ENCODE assay signal across 23 cellular contexts in the genomic region with DNA sequence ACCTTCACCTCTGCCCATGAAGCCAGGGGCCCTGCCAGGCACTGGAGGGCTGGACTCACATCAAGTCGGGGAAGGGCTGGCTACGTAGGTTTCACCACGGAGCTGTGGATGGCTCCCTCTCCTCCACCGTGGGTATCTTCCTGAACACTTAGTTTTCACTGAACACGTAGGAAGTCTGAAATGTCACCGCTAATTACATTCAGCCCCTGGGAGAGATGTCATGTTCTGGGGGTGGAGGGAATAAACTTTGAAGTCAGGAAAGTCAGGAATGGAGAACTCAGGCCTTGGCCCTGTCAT. TPM values are rescaled to one million over a fixed set of nuclear protein-coding genes. Genes with fewer than 3 reads are reported as not detected.
DNase-seq lines count a peak whose midpoint lies in the region; ATAC-seq, FAIRE-seq and TF ChIP-seq lines count a peak whose summit lies in the region.
"Had no signal": no experiment of that assay in that cellular context is flagged by ENCODE, and none has a peak within 500 bp of the region (broad histone marks: within the 10 kb centered on the region; RNA-seq: fewer than 3 reads in every experiment).

No MANE protein-coding gene starts in this region.

- no peaks in the 10 kb centered on the region for H3K4me1 Mint-ChIP-seq in activated T-cell treated with anti-CD3 and anti-CD28 coated beads, Interleukin-2, amount 50 U/mL, for 4 hours (ENCODE audit: low read depth)
- peaks cover 6% of the 10 kb centered on the region for H3K4me1 Mint-ChIP-seq in CD14-positive monocyte

- H2AK5ac ChIP-seq in mesenchymal stem cell (ENCODE audit: low read length, severe bottlenecking): peak overlapping the region; percentile 26

- H3K4me3 Mint-ChIP-seq in activated T-cell treated with anti-CD3 and anti-CD28 coated beads, Interleukin-2, amount 50 U/mL, for 4 hours: no peak overlapping the region
- H3K4me3 Mint-ChIP-seq in CD14-positive monocyte: no peak overlapping the region
- H3K4me3 Mint-ChIP-seq: stimulated activated naive B cell treated with anti-CD40 and anti-IgM and Interleukin-4, amounts not matched to agents 10 μg/mL and 1 μg/mL and 100 μg/mL, for 72 hours had no signal

- H3K36me3 ChIP-seq in OCI-LY1 (ENCODE audit: insufficient read depth, low read length) (no peaks in the 10 kb centered on the region), K562 (ENCODE audit: control insufficient read depth, insufficient read depth, low read length) (no peaks in the 10 kb centered on the region), mesenchymal stem cell (ENCODE audit: control insufficient read depth in 1 of 2, insufficient read depth in 2 of 2, low read depth in 1 of 2, low read length in 2 of 2) (no peaks in the 10 kb centered on the region), adrenal gland (replicated peaks in 1 of 2) (no peaks in the 10 kb centered on the region)
- H3K36me3 ChIP-seq: suprapubic skin had no signal

- H3K9me3 ChIP-seq in A549: no peaks in the 10 kb centered on the region
- no peaks in the 10 kb centered on the region for H3K9me3 ChIP-seq in OCI-LY1 (ENCODE audit: low read length)
- H3K9me3 ChIP-seq in K562 (replicated peaks; ENCODE audit: control insufficient read depth, insufficient read depth, low read depth, low read length): no peaks in the 10 kb centered on the region
- H3K9me3 ChIP-seq in mesenchymal stem cell (ENCODE audit: control insufficient read depth, low read length): no peaks in the 10 kb centered on the region
- H3K9me3 ChIP-seq in adrenal gland (replicated peaks in 1 of 3): peaks cover 0 to 4% (median 0%) of the 10 kb centered on the region in 3 donors
- H3K9me3 ChIP-seq: suprapubic skin had no signal

- no peaks in the 10 kb centered on the region for H3K9me3 Mint-ChIP-seq in activated T-cell treated with anti-CD3 and anti-CD28 coated beads, Interleukin-2, amount 50 U/mL, for 4 hours
- peaks cover 0 to 15% (median 9%) of the 10 kb centered on the region in 7 donors for H3K9me3 Mint-ChIP-seq in CD14-positive monocyte

- no peak overlapping the region for H4K91ac ChIP-seq in mesenchymal stem cell (ENCODE audit: low read length)

- TF ChIP-seq POLR2A in A549 (IDR thresholded peaks at IDR 0.05; ENCODE audit: low read length): no peak
- no peak for TF ChIP-seq POLR2A in K562 (conservative IDR thresholded peaks at IDR 0.05)
- no peak for TF ChIP-seq POLR2A in adrenal gland (IDR thresholded peaks at IDR 0.05)

- no peak overlapping the region for H2BK12ac ChIP-seq in mesenchymal stem cell (ENCODE audit: low read length in 2 of 2)

- WGBS in A549 (ENCODE audit: missing lambda C conversion rate): 85% methylated on average over 4 of the region's 6 CpGs
- 9% methylated on average over 6 of the region's 6 CpGs for WGBS in K562 (ENCODE audit: insufficient coverage, low coverage, missing lambda C conversion rate)
- 92% methylated on average over 6 of the region's 6 CpGs for WGBS in mesenchymal stem cell
- WGBS in adrenal gland, 4 donors: 72 to 83% (median 76%) methylated on average over 1 to 6 of the region's 6 CpGs

- H2AFZ ChIP-seq in OCI-LY1 (ENCODE audit: low read length) (no peak overlapping the region), K562 (ENCODE audit: low read depth, low read length) (0 out of 2 replicates have a peak overlapping the region, but pooled peaks have one; percentile 64), mesenchymal stem cell (ENCODE audit: low read depth, low read length) (no peak overlapping the region)

- no peak for DNase-seq in A549 (ENCODE audit: low read depth in 1 of 2, low spot score in 1 of 2)
- DNase-seq in K562 (ENCODE audit: extremely low read depth in 1 of 4, low spot score in 3 of 4): no peak
- DNase-seq in mesenchymal stem cell: no peak
- no peak for DNase-seq in mesenteric fat pad (ENCODE audit: low spot score)
- DNase-seq in activated T-cell treated with anti-CD3 and anti-CD28 coated beads, Interleukin-2, amount 50 U/mL, for 4 hours: no peak
- no peak for DNase-seq in CD14-positive monocyte (ENCODE audit: low spot score)
- no peak for DNase-seq in adrenal gland
- DNase-seq: activated CD4-positive, CD25-positive, alpha-beta regulatory T cell treated with anti-CD3 and anti-CD28 coated beads, Interleukin-2, amount 50 U/mL, for 72 hours; activated naive CD4-positive, alpha-beta T cell; activated T-cell treated with anti-CD3 and anti-CD28 coated beads, Interleukin-2, amount 50 U/mL, for 1 hour; cortex of kidney; NCI-H1092 treated with DMSO at 0.1 percent for 48 hours; NCI-H187 treated with DMSO at 0.1 percent for 48 hours; stimulated activated CD4-positive, alpha-beta T cell treated with anti-CD3 and anti-CD28 coated beads, Interleukin-4, amount 100 ng/mL, for 1 hour; stimulated activated naive B cell treated with anti-CD40 and anti-IgM and Interleukin-4, amounts not matched to agents 10 μg/mL and 1 μg/mL and 100 μg/mL, for 72 hours had no signal

- H3K27ac ChIP-seq in A549: peak overlapping the region; percentile 75 to 79
- H3K27ac ChIP-seq in OCI-LY1 (ENCODE audit: low read depth, low read length, poor library complexity, severe bottlenecking): no peak overlapping the region
- H3K27ac ChIP-seq in K562 (ENCODE audit: extremely low read depth, low read depth, low read length): no peak overlapping the region
- peak overlapping the region; percentile 71 for H3K27ac ChIP-seq in mesenchymal stem cell (ENCODE audit: low read length, poor library complexity, severe bottlenecking)
- H3K27ac ChIP-seq in adrenal gland: no peak overlapping the region
- H3K27ac ChIP-seq: suprapubic skin had no signal

- H4K20me1 ChIP-seq in OCI-LY1 (ENCODE audit: insufficient read depth, low read length) (no peaks in the 10 kb centered on the region), K562 (replicated peaks; ENCODE audit: control insufficient read depth, insufficient read depth, low read length) (no peaks in the 10 kb centered on the region)

- peak overlapping the region; percentile 64 for H3K4me2 ChIP-seq in A549
- 0 out of 2 replicates have a peak overlapping the region, but pooled peaks have one; percentile 36 for H3K4me2 ChIP-seq in OCI-LY1 (ENCODE audit: low read length)
- H3K4me2 ChIP-seq in K562 (ENCODE audit: insufficient read depth, low read length): no peak overlapping the region
- no peak overlapping the region for H3K4me2 ChIP-seq in mesenchymal stem cell (ENCODE audit: low read length, poor library complexity, severe bottlenecking)

- H3K79me2 ChIP-seq in OCI-LY1 (ENCODE audit: insufficient read depth, low read length): no peaks in the 10 kb centered on the region
- no peaks in the 10 kb centered on the region for H3K79me2 ChIP-seq in K562 (ENCODE audit: control insufficient read depth, insufficient read depth, low read length)

- in situ Hi-C loops in K562 (cut with MboI): no loop called here

- TF ChIP-seq RAD21 in A549 (conservative IDR thresholded peaks at IDR 0.05 in 1 of 2, IDR thresholded peaks at IDR 0.05 in 1 of 2): no peak
- no peak for TF ChIP-seq RAD21 in K562 (CRISPR knock-in tag; conservative IDR thresholded peaks at IDR 0.05 in 1 of 2, IDR thresholded peaks at IDR 0.05 in 1 of 2)

- peak overlapping the region; percentile 16; the same call in 2 of the 3 replicates for H3K4me3 ChIP-seq in A549
- H3K4me3 ChIP-seq in OCI-LY1 (ENCODE audit: low read depth, low read length, poor library complexity, severe bottlenecking): no peak overlapping the region
- H3K4me3 ChIP-seq in K562: no peak overlapping the region
- no peak overlapping the region for H3K4me3 ChIP-seq in mesenchymal stem cell (ENCODE audit: insufficient read depth in 1 of 2, low read depth in 1 of 2, low read length in 2 of 2)
- no peak overlapping the region for H3K4me3 ChIP-seq in adrenal gland
- H3K4me3 ChIP-seq: GM12878, lung, suprapubic skin had no signal

- no peaks in the 10 kb centered on the region for H3K79me1 ChIP-seq in mesenchymal stem cell (replicated peaks; ENCODE audit: low read length, poor library complexity, severe bottlenecking)

- no peak overlapping the region for H3K9ac ChIP-seq in OCI-LY1 (ENCODE audit: low read length)
- no peak overlapping the region for H3K9ac ChIP-seq in K562 (ENCODE audit: insufficient read depth in 1 of 2, low read depth in 2 of 2, low read length in 2 of 2)
- H3K9ac ChIP-seq in mesenchymal stem cell (ENCODE audit: low read length): no peak overlapping the region

- H3K9me2 ChIP-seq in OCI-LY1 (ENCODE audit: low read depth, low read length): no peaks in the 10 kb centered on the region

- H3K9me1 ChIP-seq in K562 (ENCODE audit: control insufficient read depth, insufficient read depth, low read length): no peaks in the 10 kb centered on the region

- no peak overlapping the region for H3K4ac ChIP-seq in mesenchymal stem cell (ENCODE audit: low read depth in 1 of 2, low read length in 2 of 2)

- peaks cover 4% of the 10 kb centered on the region for H3K36me3 Mint-ChIP-seq in activated T-cell treated with anti-CD3 and anti-CD28 coated beads, Interleukin-2, amount 50 U/mL, for 4 hours (ENCODE audit: insufficient read depth)
- H3K36me3 Mint-ChIP-seq in CD14-positive monocyte: no peaks in the 10 kb centered on the region

- BruUV-seq in K562 (replicated peaks; lab: Mats Ljungman, UMichigan): no TSS peak

- H3K14ac ChIP-seq in mesenchymal stem cell (ENCODE audit: low read length in 2 of 2): no peak overlapping the region

- H2BK5ac ChIP-seq in mesenchymal stem cell (ENCODE audit: low read depth, low read length, poor library complexity, severe bottlenecking): no peak overlapping the region

- H3K4me1 ChIP-seq in A549 (peaks cover 20% of the 10 kb centered on the region), OCI-LY1 (ENCODE audit: insufficient read depth, low read length, severe bottlenecking) (no peaks in the 10 kb centered on the region), K562 (replicated peaks in 1 of 2; ENCODE audit: control insufficient read depth in 2 of 2, insufficient read depth in 2 of 2, low read length in 2 of 2) (peaks cover 0 to 4% of the 10 kb centered on the region in 2 experiments; a peak in 2 of 5 replicates), mesenchymal stem cell (ENCODE audit: control insufficient read depth, insufficient read depth, low read depth, low read length) (peaks cover 9% of the 10 kb centered on the region), adrenal gland (replicated peaks in 1 of 2) (no peaks in the 10 kb centered on the region)

- H3F3A ChIP-seq in OCI-LY1 (ENCODE audit: insufficient read depth, low read length): no peaks in the 10 kb centered on the region

- TF ChIP-seq CTCF in A549 (IDR thresholded peaks at IDR 0.05) (no peak), OCI-LY1 (IDR thresholded peaks at IDR 0.05; ENCODE audit: low read length) (no peak), K562 (IDR thresholded peaks at IDR 0.05 in 2 of 3, conservative IDR thresholded peaks at IDR 0.05 in 1 of 3; ENCODE audit: insufficient read depth in 2 of 3, low read depth in 1 of 3, low read length in 3 of 3) (no peak), CD14-positive monocyte (IDR thresholded peaks at IDR 0.05) (no peak), adrenal gland (IDR thresholded peaks at IDR 0.05) (no peak)

- no peak overlapping the region for H3K23ac ChIP-seq in mesenchymal stem cell (ENCODE audit: low read length in 2 of 2)

- H2BK15ac ChIP-seq in mesenchymal stem cell (ENCODE audit: low read depth, poor library complexity, severe bottlenecking): no peak overlapping the region

- ATAC-seq in A549 (no peak), K562 (no peak)
- no peak for ATAC-seq in activated T-cell treated with anti-CD3 and anti-CD28 coated beads, Interleukin-2, amount 50 U/mL, for 4 hours
- ATAC-seq: Right ventricle myocardium inferior; stimulated activated naive B cell treated with anti-CD40 and anti-IgM and Interleukin-4, amounts not matched to agents 10 μg/mL and 1 μg/mL and 100 μg/mL, for 72 hours had no signal

- CTCF ChIA-PET in A549 (lab: Yijun Ruan, JAX) (interaction anchor here (0.5 kb wide), 1 partner anchor 1861 kb away, joined by 4 read pairs; no protein-coding TSS in a partner anchor), K562 (lab: Yijun Ruan, JAX; ENCODE audit: low intra/inter-chr PET ratio) (no interaction called here)

- H3K27me3 ChIP-seq in OCI-LY1 (ENCODE audit: insufficient read depth, low read length) (no peaks in the 10 kb centered on the region), K562 (ENCODE audit: control insufficient read depth in 2 of 2, insufficient read depth in 2 of 2, low read length in 2 of 2) (peaks cover 30 to 53% of the 10 kb centered on the region in 2 experiments), mesenchymal stem cell (ENCODE audit: control insufficient read depth in 1 of 2, insufficient read depth in 1 of 2, low read length in 2 of 2) (peaks cover 0 to 22% of the 10 kb centered on the region in 2 experiments), adrenal gland (no peaks in the 10 kb centered on the region)

- TF ChIP-seq EP300 in A549 (IDR thresholded peaks at IDR 0.05) (no peak), K562 (IDR thresholded peaks at IDR 0.05; ENCODE audit: low read length) (no peak)

- POLR2A ChIA-PET in A549 (lab: Yijun Ruan, JAX) (no interaction called here), K562 (lab: Yijun Ruan, JAX) (interaction anchor here (1.0 kb wide), 1 partner anchor 11 kb away, joined by 3 read pairs; no protein-coding TSS in a partner anchor)

- H3K27ac Mint-ChIP-seq in CD14-positive monocyte: no peak overlapping the region
- H3K27ac Mint-ChIP-seq: stimulated activated naive B cell treated with anti-CD40 and anti-IgM and Interleukin-4, amounts not matched to agents 10 μg/mL and 1 μg/mL and 100 μg/mL, for 72 hours had no signal

- no peak overlapping the region for H2BK120ac ChIP-seq in mesenchymal stem cell (ENCODE audit: low read depth, low read length)

- no peak overlapping the region for H3K18ac ChIP-seq in mesenchymal stem cell (ENCODE audit: low read depth in 1 of 2, low read length in 2 of 2)

- H3K27me3 Mint-ChIP-seq in activated T-cell treated with anti-CD3 and anti-CD28 coated beads, Interleukin-2, amount 50 U/mL, for 4 hours (ENCODE audit: low read depth): peaks cover 19% of the 10 kb centered on the region
- peaks cover 5 to 10% (median 6%) of the 10 kb centered on the region in 3 donors for H3K27me3 Mint-ChIP-seq in CD14-positive monocyte (ENCODE audit: low read depth in 3 of 3)

- no peak overlapping the region for H4K8ac ChIP-seq in mesenchymal stem cell (ENCODE audit: low read length)

- intact Hi-C loops in K562 (cut with micrococcal nuclease): no loop called here
- intact Hi-C loops in CD14-positive monocyte (cut with micrococcal nuclease): no loop called here
- intact Hi-C loops in adrenal gland (cut with DNase I): no loop called here

- FAIRE-seq in A549 (lab: Jason Lieb, UNC) (no peak), K562 (lab: Jason Lieb, UNC) (peak; percentile 11)
- FAIRE-seq: GM12878 had no signal

RNA-seq across cellular contexts. Expression of a gene that starts 6.5 kb away (rescaled TPM):
- 0.06 and 0.15 TPM in 2 replicates for polyA plus RNA-seq in A549 (2011; rRNA removed)
- polyA plus RNA-seq in A549 (2012; cell fraction: cytosol; rRNA removed): 0.05 and 0.08 TPM in 2 replicates
- polyA plus RNA-seq in A549 (2012; cell fraction: nucleus; rRNA removed): 0.26 TPM in 1 of 2 replicates, not detected in the other
- polyA plus RNA-seq in A549 (2017; fragmentation: RNase III; extraction: RNeasy Plus Mini Kit Qiagen cat#74134 plus additional on column Dnase treatment): 0.10 to 0.17 TPM (median 0.16 TPM) in 3 replicates
- polyA minus RNA-seq in A549 (2011; rRNA and poly(A)+ RNA removed): 0.10 TPM in 1 of 2 replicates, not detected in the other
- total RNA-seq in K562 (2011; cell fraction: chromatin; rRNA removed; ENCODE audit: low replicate concordance): not detected in 2 replicates
- not detected in 2 replicates for total RNA-seq in K562 (2011; cell fraction: nucleolus; rRNA removed)
- total RNA-seq in K562 (2011; cell fraction: nucleoplasm; rRNA removed): not detected in 2 replicates
- total RNA-seq in K562 (2014; rRNA removed): not detected in 2 replicates
- total RNA-seq in K562 (2014; rRNA removed; fragmentation: Illumina TruSeq; extraction: Trizol): not detected in 2 replicates
- total RNA-seq in K562 (2015; rRNA removed; fragmentation: Illumina TruSeq; extraction: Trizol): not detected in 2 replicates
- not detected in 2 replicates for total RNA-seq in K562 (2021)
- not detected in 2 replicates for polyA plus RNA-seq in K562 (2011; rRNA removed)
- not detected in 2 replicates for polyA plus RNA-seq in K562 (2011; cell fraction: cytosol; rRNA removed)
- not detected in 2 replicates for polyA plus RNA-seq in K562 (2011; cell fraction: nucleus; rRNA removed)
- polyA plus RNA-seq in K562 (2012): not detected in 2 replicates
- not detected in 2 replicates for polyA plus RNA-seq in K562 (2014; fragmentation: Illumina TruSeq; extraction: Trizol)
- not detected for polyA plus RNA-seq in K562 (2014; fragmentation: Nextera tagmentation; extraction: Ambion mirVana)
- polyA plus RNA-seq in K562 (2014; rRNA removed): not detected in 2 replicates
- not detected in 2 replicates for polyA minus RNA-seq in K562 (2011; rRNA and poly(A)+ RNA removed)
- polyA minus RNA-seq in K562 (2011; cell fraction: cytosol; rRNA and poly(A)+ RNA removed): not detected in 2 replicates
- polyA minus RNA-seq in K562 (2011; cell fraction: nucleus; rRNA and poly(A)+ RNA removed): not detected in 2 replicates
- not detected for polyA plus RNA-seq in mesenchymal stem cell (2013, experiment 1 of 2)
- not detected for polyA plus RNA-seq in mesenchymal stem cell (2013, experiment 2 of 2)
- total RNA-seq in mesenteric fat pad: not detected
- not detected for total RNA-seq in activated T-cell treated with anti-CD3 and anti-CD28 coated beads, Interleukin-2, amount 50 U/mL, for 4 hours
- not detected for polyA plus RNA-seq in CD14-positive monocyte
- total RNA-seq in adrenal gland: under 1 TPM in 1 of 8 donors, not detected in 7; 0.14 TPM
- under 1 TPM in 1 of 3 donors, not detected in 2; 0.13 TPM for polyA plus RNA-seq in adrenal gland
- total RNA-seq: bronchial epithelial cell, kidney epithelial cell, lung, Right ventricle myocardium inferior, suprapubic skin had no signal
- polyA plus RNA-seq: BJ, GM12878, lung had no signal

RNA-seq across cellular contexts. Expression of a gene that starts 14.5 kb away (rescaled TPM):
- not detected in 2 replicates for polyA plus RNA-seq in A549 (2011; rRNA removed)
- not detected in 2 replicates for polyA plus RNA-seq in A549 (2012; cell fraction: cytosol; rRNA removed)
- polyA plus RNA-seq in A549 (2012; cell fraction: nucleus; rRNA removed): not detected in 2 replicates
- polyA plus RNA-seq in A549 (2017; fragmentation: RNase III; extraction: RNeasy Plus Mini Kit Qiagen cat#74134 plus additional on column Dnase treatment): not detected in 3 replicates
- polyA minus RNA-seq in A549 (2011; rRNA and poly(A)+ RNA removed): not detected in 2 replicates
- not detected in 2 replicates for total RNA-seq in K562 (2011; cell fraction: chromatin; rRNA removed; ENCODE audit: low replicate concordance)
- not detected in 2 replicates for total RNA-seq in K562 (2011; cell fraction: nucleolus; rRNA removed)
- not detected in 2 replicates for total RNA-seq in K562 (2011; cell fraction: nucleoplasm; rRNA removed)
- not detected in 2 replicates for total RNA-seq in K562 (2014; rRNA removed)
- not detected in 2 replicates for total RNA-seq in K562 (2014; rRNA removed; fragmentation: Illumina TruSeq; extraction: Trizol)
- not detected in 2 replicates for total RNA-seq in K562 (2015; rRNA removed; fragmentation: Illumina TruSeq; extraction: Trizol)
- 2.4 and 2.9 TPM in 2 replicates for total RNA-seq in K562 (2021)
- not detected in 2 replicates for polyA plus RNA-seq in K562 (2011; rRNA removed)
- not detected in 2 replicates for polyA plus RNA-seq in K562 (2011; cell fraction: cytosol; rRNA removed)
- not detected in 2 replicates for polyA plus RNA-seq in K562 (2011; cell fraction: nucleus; rRNA removed)
- not detected in 2 replicates for polyA plus RNA-seq in K562 (2012)
- polyA plus RNA-seq in K562 (2014; fragmentation: Illumina TruSeq; extraction: Trizol): not detected in 2 replicates
- polyA plus RNA-seq in K562 (2014; fragmentation: Nextera tagmentation; extraction: Ambion mirVana): not detected
- not detected in 2 replicates for polyA plus RNA-seq in K562 (2014; rRNA removed)
- polyA minus RNA-seq in K562 (2011; rRNA and poly(A)+ RNA removed): not detected in 2 replicates
- not detected in 2 replicates for polyA minus RNA-seq in K562 (2011; cell fraction: cytosol; rRNA and poly(A)+ RNA removed)
- polyA minus RNA-seq in K562 (2011; cell fraction: nucleus; rRNA and poly(A)+ RNA removed): not detected in 2 replicates
- polyA plus RNA-seq in mesenchymal stem cell (2013, experiment 1 of 2): not detected
- polyA plus RNA-seq in mesenchymal stem cell (2013, experiment 2 of 2): not detected
- 3.5 TPM for total RNA-seq in mesenteric fat pad
- total RNA-seq in activated T-cell treated with anti-CD3 and anti-CD28 coated beads, Interleukin-2, amount 50 U/mL, for 4 hours: 1 to 10 TPM; 2.1 to 3.5 (median 2.4) TPM
- polyA plus RNA-seq in CD14-positive monocyte: not detected
- total RNA-seq in adrenal gland: 1 to 10 TPM in 2 of 8 donors, under 1 TPM in 1, not detected in 5; 0.70 to 5.1 (median 4.7) TPM
- 1 to 10 TPM in 1 of 3 donors, not detected in 2; 1.5 TPM for polyA plus RNA-seq in adrenal gland
- total RNA-seq: bronchial epithelial cell, kidney epithelial cell, Right ventricle myocardium inferior, suprapubic skin had no signal
- polyA plus RNA-seq: BJ, GM12878 had no signal

RNA-seq across cellular contexts. Expression of a gene that starts 30.8 kb away (rescaled TPM):
- not detected in 2 replicates for polyA plus RNA-seq in A549 (2011; rRNA removed)
- not detected in 2 replicates for polyA plus RNA-seq in A549 (2012; cell fraction: cytosol; rRNA removed)
- polyA plus RNA-seq in A549 (2012; cell fraction: nucleus; rRNA removed): not detected in 2 replicates
- not detected in 3 replicates for polyA plus RNA-seq in A549 (2017; fragmentation: RNase III; extraction: RNeasy Plus Mini Kit Qiagen cat#74134 plus additional on column Dnase treatment)
- polyA minus RNA-seq in A549 (2011; rRNA and poly(A)+ RNA removed): not detected in 2 replicates
- not detected in 2 replicates for total RNA-seq in K562 (2011; cell fraction: chromatin; rRNA removed; ENCODE audit: low replicate concordance)
- not detected in 2 replicates for total RNA-seq in K562 (2011; cell fraction: nucleolus; rRNA removed)
- not detected in 2 replicates for total RNA-seq in K562 (2011; cell fraction: nucleoplasm; rRNA removed)
- total RNA-seq in K562 (2014; rRNA removed): not detected in 2 replicates
- not detected in 2 replicates for total RNA-seq in K562 (2014; rRNA removed; fragmentation: Illumina TruSeq; extraction: Trizol)
- not detected in 2 replicates for total RNA-seq in K562 (2015; rRNA removed; fragmentation: Illumina TruSeq; extraction: Trizol)
- total RNA-seq in K562 (2021): not detected in 2 replicates
- not detected in 2 replicates for polyA plus RNA-seq in K562 (2011; rRNA removed)
- polyA plus RNA-seq in K562 (2011; cell fraction: cytosol; rRNA removed): not detected in 2 replicates
- polyA plus RNA-seq in K562 (2011; cell fraction: nucleus; rRNA removed): not detected in 2 replicates
- not detected in 2 replicates for polyA plus RNA-seq in K562 (2012)
- polyA plus RNA-seq in K562 (2014; fragmentation: Illumina TruSeq; extraction: Trizol): not detected in 2 replicates
- polyA plus RNA-seq in K562 (2014; fragmentation: Nextera tagmentation; extraction: Ambion mirVana): not detected
- polyA plus RNA-seq in K562 (2014; rRNA removed): not detected in 2 replicates
- polyA minus RNA-seq in K562 (2011; rRNA and poly(A)+ RNA removed): not detected in 2 replicates
- not detected in 2 replicates for polyA minus RNA-seq in K562 (2011; cell fraction: cytosol; rRNA and poly(A)+ RNA removed)
- polyA minus RNA-seq in K562 (2011; cell fraction: nucleus; rRNA and poly(A)+ RNA removed): not detected in 2 replicates
- polyA plus RNA-seq in mesenchymal stem cell (2013, experiment 1 of 2): not detected
- polyA plus RNA-seq in mesenchymal stem cell (2013, experiment 2 of 2): not detected
- total RNA-seq in mesenteric fat pad: not detected
- not detected for total RNA-seq in activated T-cell treated with anti-CD3 and anti-CD28 coated beads, Interleukin-2, amount 50 U/mL, for 4 hours
- not detected for polyA plus RNA-seq in CD14-positive monocyte
- total RNA-seq in adrenal gland: not detected
- not detected for polyA plus RNA-seq in adrenal gland
- total RNA-seq: bronchial epithelial cell, GM12878, kidney epithelial cell, lung, Right ventricle myocardium inferior, suprapubic skin had no signal
- polyA plus RNA-seq: BJ, GM12878, lung had no signal

RNA-seq across cellular contexts. Expression of a gene that starts 35.2 kb away (rescaled TPM):
- polyA plus RNA-seq in A549 (2011; rRNA removed): 0.36 and 0.72 TPM in 2 replicates
- polyA plus RNA-seq in A549 (2012; cell fraction: cytosol; rRNA removed): 0.27 TPM in 1 of 2 replicates, not detected in the other
- polyA plus RNA-seq in A549 (2012; cell fraction: nucleus; rRNA removed): not detected in 2 replicates
- 0.37 to 0.38 TPM in 2 of 3 replicates, not detected in the other for polyA plus RNA-seq in A549 (2017; fragmentation: RNase III; extraction: RNeasy Plus Mini Kit Qiagen cat#74134 plus additional on column Dnase treatment)
- polyA minus RNA-seq in A549 (2011; rRNA and poly(A)+ RNA removed): not detected in 2 replicates
- not detected in 2 replicates for total RNA-seq in K562 (2011; cell fraction: chromatin; rRNA removed; ENCODE audit: low replicate concordance)
- not detected in 2 replicates for total RNA-seq in K562 (2011; cell fraction: nucleolus; rRNA removed)
- not detected in 2 replicates for total RNA-seq in K562 (2011; cell fraction: nucleoplasm; rRNA removed)
- total RNA-seq in K562 (2014; rRNA removed): not detected in 2 replicates
- not detected in 2 replicates for total RNA-seq in K562 (2014; rRNA removed; fragmentation: Illumina TruSeq; extraction: Trizol)
- total RNA-seq in K562 (2015; rRNA removed; fragmentation: Illumina TruSeq; extraction: Trizol): not detected in 2 replicates
- not detected in 2 replicates for total RNA-seq in K562 (2021)
- not detected in 2 replicates for polyA plus RNA-seq in K562 (2011; rRNA removed)
- polyA plus RNA-seq in K562 (2011; cell fraction: cytosol; rRNA removed): not detected in 2 replicates
- polyA plus RNA-seq in K562 (2011; cell fraction: nucleus; rRNA removed): not detected in 2 replicates
- not detected in 2 replicates for polyA plus RNA-seq in K562 (2012)
- polyA plus RNA-seq in K562 (2014; fragmentation: Illumina TruSeq; extraction: Trizol): not detected in 2 replicates
- not detected for polyA plus RNA-seq in K562 (2014; fragmentation: Nextera tagmentation; extraction: Ambion mirVana)
- not detected in 2 replicates for polyA plus RNA-seq in K562 (2014; rRNA removed)
- polyA minus RNA-seq in K562 (2011; rRNA and poly(A)+ RNA removed): not detected in 2 replicates
- not detected in 2 replicates for polyA minus RNA-seq in K562 (2011; cell fraction: cytosol; rRNA and poly(A)+ RNA removed)
- polyA minus RNA-seq in K562 (2011; cell fraction: nucleus; rRNA and poly(A)+ RNA removed): not detected in 2 replicates
- polyA plus RNA-seq in mesenchymal stem cell (2013, experiment 1 of 2): not detected
- polyA plus RNA-seq in mesenchymal stem cell (2013, experiment 2 of 2): not detected
- not detected for total RNA-seq in mesenteric fat pad
- not detected for total RNA-seq in activated T-cell treated with anti-CD3 and anti-CD28 coated beads, Interleukin-2, amount 50 U/mL, for 4 hours
- polyA plus RNA-seq in CD14-positive monocyte: not detected
- not detected for total RNA-seq in adrenal gland
- polyA plus RNA-seq in adrenal gland: not detected
- total RNA-seq: bronchial epithelial cell, kidney epithelial cell, lung, Right ventricle myocardium inferior, suprapubic skin had no signal
- polyA plus RNA-seq: BJ, lung had no signal

Comparison
In these comparisons a context has a peak if more than half of its experiments do, and no peak if none do; other contexts are left out.
1. H3K27ac ChIP-seq: peak in A549 (2 of 2) and mesenchymal stem cell (single experiment); none in OCI-LY1 (single experiment), K562 (single experiment) and adrenal gland (0 of 5).
2. H3K4me2 ChIP-seq: peak in A549 (single experiment) and OCI-LY1 (single experiment); none in K562 (single experiment) and mesenchymal stem cell (single experiment).